21 cellular contexts compared by ENCODE assay signal in the genomic region with DNA sequence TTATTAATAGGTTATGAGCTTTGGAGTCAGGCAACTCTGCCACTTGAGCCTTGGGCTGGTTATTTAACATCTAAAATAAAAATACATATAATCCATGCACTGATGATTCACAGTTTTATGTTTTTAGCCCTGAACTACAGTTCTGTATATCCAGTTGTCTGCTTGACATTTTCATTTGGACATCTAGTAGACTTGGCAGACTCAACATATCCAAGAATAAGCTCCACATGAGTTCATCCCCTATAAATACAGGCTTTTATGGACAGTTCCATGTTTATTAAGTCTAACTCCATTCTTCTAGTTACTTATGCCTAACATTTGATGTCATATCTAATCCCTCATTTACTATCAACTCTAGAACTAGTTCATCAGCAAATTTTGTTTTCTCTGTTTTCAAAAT.
A peak's percentile ranks its signal among the peaks of the same experiment; 100 is the strongest.
DNase-seq lines count a peak whose midpoint lies in the region; ATAC-seq and TF ChIP-seq lines count a peak whose summit lies in the region.
"Had no signal": no experiment of that assay in that cellular context is flagged by ENCODE, and none has a peak within 500 bp of the region (broad histone marks: within the 10 kb centered on the region; RNA-seq: fewer than 3 reads in every experiment).

No MANE protein-coding gene starts in this region.

- no peak overlapping the region for H3K9ac ChIP-seq in skeletal muscle tissue (ENCODE audit: low read depth in 1 of 3, low read length in 3 of 3)
- H3K9ac ChIP-seq: BLaER1 treated with 17β-estradiol and CSF1 and Interleukin-3, amounts not matched to agents 10 nM and 100 nM had no signal

- no peak overlapping the region for H3K4me3 ChIP-seq in gastrocnemius medialis
- H3K4me3 ChIP-seq in skeletal muscle tissue (ENCODE audit: low read length in 3 of 3), result no peak overlapping the region
- H3K4me3 ChIP-seq in MG63, result no peak overlapping the region
- H3K4me3 ChIP-seq: A549; BLaER1 treated with 17β-estradiol and CSF1 and Interleukin-3, amounts not matched to agents 10 nM and 100 nM; GM12878 had no signal

- H3K36me3 ChIP-seq in gastrocnemius medialis, result no peaks in the 10 kb centered on the region
- H3K36me3 ChIP-seq in skeletal muscle tissue (ENCODE audit: control insufficient read depth in 3 of 3, insufficient read depth in 3 of 3, low read length in 3 of 3), result no peaks in the 10 kb centered on the region
- no peaks in the 10 kb centered on the region for H3K36me3 ChIP-seq in MG63
- H3K36me3 ChIP-seq: BLaER1 treated with 17β-estradiol and CSF1 and Interleukin-3, amounts not matched to agents 10 nM and 100 nM had no signal

- in situ Hi-C loops in gastrocnemius medialis (cut with MboI; ENCODE audit: low sequenced_read_pairs in 4 of 4), result no loop called here

- intact Hi-C loops in gastrocnemius medialis (cut with DNase I; ENCODE audit: low total_unique reads), result loop anchor here (10.0 kb wide), 1 partner anchor 62 kb away; no protein-coding TSS in a partner anchor

- H3K27ac ChIP-seq in gastrocnemius medialis (peak overlapping the region in 3 of 4 donors; percentile 47 to 70 (median 49)), skeletal muscle tissue (ENCODE audit: low read depth, low read length) (peak overlapping the region; percentile 49)
- H3K27ac ChIP-seq: A549; BLaER1 treated with 17β-estradiol and CSF1 and Interleukin-3, amounts not matched to agents 10 nM and 100 nM; C4-2B had no signal

- H3K27me3 ChIP-seq in gastrocnemius medialis (no peaks in the 10 kb centered on the region), skeletal muscle tissue (ENCODE audit: control insufficient read depth in 3 of 3, insufficient read depth in 3 of 3, low read length in 3 of 3) (no peaks in the 10 kb centered on the region), MG63 (no peaks in the 10 kb centered on the region)
- H3K27me3 ChIP-seq: BLaER1 treated with 17β-estradiol and CSF1 and Interleukin-3, amounts not matched to agents 10 nM and 100 nM had no signal

- H3K9me3 ChIP-seq in gastrocnemius medialis, result no peaks in the 10 kb centered on the region
- no peaks in the 10 kb centered on the region for H3K9me3 ChIP-seq in skeletal muscle tissue (ENCODE audit: control insufficient read depth in 3 of 3, low read length in 3 of 3)
- H3K9me3 ChIP-seq in MG63, result no peaks in the 10 kb centered on the region
- H3K9me3 ChIP-seq: BLaER1 treated with 17β-estradiol and CSF1 and Interleukin-3, amounts not matched to agents 10 nM and 100 nM had no signal

- TF ChIP-seq POLR2A in gastrocnemius medialis (IDR thresholded peaks at IDR 0.05), result no peak

- DNase-seq in myocyte (ENCODE audit: low read depth) (peak; percentile 21), gastrocnemius medialis (no peak), MG63 (no peak), SKM-1 (lab: John Stamatoyannopoulos, UW; ENCODE audit: unreplicated experiment) (no peak)
- DNase-seq: AML-193; CD4-positive, alpha-beta T cell; CD8-positive, alpha-beta memory T cell; COR-L47; DMS 273 treated with DMSO at 0.1 percent for 48 hours; DMS153; DMS53; DMS79; DND-41; EL; GDM1 had no signal

- ATAC-seq in gastrocnemius medialis, result peak; percentile 88 to 98
- no peak for ATAC-seq in GM19397 (IDR thresholded peaks at IDR 0.05; ENCODE audit: unreplicated experiment)
- ATAC-seq: A549, GM12878 had no signal

- peaks cover 6 to 9% of the 10 kb centered on the region in 2 donors for H3K4me1 ChIP-seq in gastrocnemius medialis
- H3K4me1 ChIP-seq in skeletal muscle tissue (ENCODE audit: control insufficient read depth in 3 of 3, insufficient read depth in 3 of 3, low read length in 3 of 3), result peaks cover 0 to 4% (median 0%) of the 10 kb centered on the region in 3 donors
- H3K4me1 ChIP-seq: A549; BLaER1 treated with 17β-estradiol and CSF1 and Interleukin-3, amounts not matched to agents 10 nM and 100 nM had no signal

- no peak for TF ChIP-seq CTCF in gastrocnemius medialis (IDR thresholded peaks at IDR 0.05 in 4 of 5, conservative IDR thresholded peaks at IDR 0.05 in 1 of 5)
